In the genomic region with DNA sequence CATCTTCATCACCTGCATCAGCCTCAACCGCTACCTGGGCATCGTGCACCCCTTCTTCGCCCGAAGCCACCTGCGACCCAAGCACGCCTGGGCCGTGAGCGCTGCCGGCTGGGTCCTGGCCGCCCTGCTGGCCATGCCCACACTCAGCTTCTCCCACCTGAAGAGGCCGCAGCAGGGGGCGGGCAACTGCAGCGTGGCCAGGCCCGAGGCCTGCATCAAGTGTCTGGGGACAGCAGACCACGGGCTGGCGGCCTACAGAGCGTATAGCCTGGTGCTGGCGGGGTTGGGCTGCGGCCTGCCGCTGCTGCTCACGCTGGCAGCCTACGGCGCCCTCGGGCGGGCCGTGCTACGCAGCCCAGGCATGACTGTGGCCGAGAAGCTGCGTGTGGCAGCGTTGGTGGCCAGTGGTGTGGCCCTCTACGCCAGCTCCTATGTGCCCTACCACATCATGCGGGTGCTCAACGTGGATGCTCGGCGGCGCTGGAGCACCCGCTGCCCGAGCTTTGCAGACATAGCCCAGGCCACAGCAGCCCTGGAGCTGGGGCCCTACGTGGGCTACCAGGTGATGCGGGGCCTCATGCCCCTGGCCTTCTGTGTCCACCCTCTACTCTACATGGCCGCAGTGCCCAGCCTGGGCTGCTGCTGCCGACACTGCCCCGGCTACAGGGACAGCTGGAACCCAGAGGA, we compare ENCODE assay signal across 9 cellular contexts. TPM values are rescaled to one million over a fixed set of nuclear protein-coding genes. Genes with fewer than 3 reads are reported as not detected.
A peak's percentile ranks its signal among the peaks of the same experiment; 100 is the strongest.
DNase-seq lines count a peak whose midpoint lies in the region; ATAC-seq and TF ChIP-seq lines count a peak whose summit lies in the region.
"Had no signal": no experiment of that assay in that cellular context is flagged by ENCODE, and none has a peak within 500 bp of the region (broad histone marks: within the 10 kb centered on the region; RNA-seq: fewer than 3 reads in every experiment).

No MANE protein-coding gene starts in this region.

- intact Hi-C loops in Calu3 (cut with micrococcal nuclease; ENCODE audit: unreplicated experiment): loop anchor here (5.0 kb wide), 1 partner anchor 82 kb away; no protein-coding TSS in a partner anchor

- H3K36me3 Mint-ChIP-seq in Calu3 (ENCODE audit: insufficient read depth, unreplicated experiment): peaks cover 91% of the 10 kb centered on the region

- no peak overlapping the region for H3K4me3 Mint-ChIP-seq in Calu3 (ENCODE audit: low read depth, unreplicated experiment)

- H3K27ac Mint-ChIP-seq in Calu3 (ENCODE audit: unreplicated experiment): peak overlapping the region; percentile 69

- H3K4me1 ChIP-seq in BLaER1 treated with 17β-estradiol and CSF1 and Interleukin-3, amounts not matched to agents 10 nM and 100 nM: peaks cover 84 to 98% (median 95%) of the 10 kb centered on the region in 10 experiments
- H3K4me1 ChIP-seq in NT2/D1 (ENCODE audit: insufficient read depth, insufficient read length) (peaks cover 31% of the 10 kb centered on the region), gastroesophageal sphincter (peaks cover 3 to 42% (median 11%) of the 10 kb centered on the region in 3 donors)

- H4K20me1 ChIP-seq in BLaER1 treated with 17β-estradiol and CSF1 and Interleukin-3, amounts not matched to agents 10 nM and 100 nM: peaks cover 46 to 98% (median 69%) of the 10 kb centered on the region in 11 experiments; a peak in 21 of 22 replicates

- CTCF ChIA-PET in Calu3 (lab: Charles Lee): interaction anchor here (0.8 to 1.4 kb wide), 2 partner anchors 18 to 82 kb away, joined by 3 read pairs; no protein-coding TSS in a partner anchor

- H3K9me3 ChIP-seq in BLaER1 treated with 17β-estradiol and CSF1 and Interleukin-3, amounts not matched to agents 10 nM and 100 nM (replicated peaks in 1 of 11): no peaks in the 10 kb centered on the region
- H3K9me3 ChIP-seq in NT2/D1 (ENCODE audit: insufficient read depth, low read length) (no peaks in the 10 kb centered on the region), gastroesophageal sphincter (no peaks in the 10 kb centered on the region)

- BruUV-seq in Calu3 (replicated peaks; lab: Mats Ljungman, UMichigan): no TSS peak

- H3K27me3 ChIP-seq in BLaER1 treated with 17β-estradiol and CSF1 and Interleukin-3, amounts not matched to agents 10 nM and 100 nM: no peaks in the 10 kb centered on the region
- H3K27me3 ChIP-seq in NT2/D1 (ENCODE audit: insufficient read depth, insufficient read length) (no peaks in the 10 kb centered on the region), gastroesophageal sphincter (no peaks in the 10 kb centered on the region)

- TF ChIP-seq CTCF in Calu3 (IDR thresholded peaks at IDR 0.05; ENCODE audit: unreplicated experiment) (no peak), gastroesophageal sphincter (IDR thresholded peaks at IDR 0.05) (no peak)

- H3K9me3 Mint-ChIP-seq in Calu3 (ENCODE audit: low read depth, unreplicated experiment): no peaks in the 10 kb centered on the region

- peak overlapping the region; percentile 84 to 100 (median 98); a peak in 21 of 22 replicates for H3K4me2 ChIP-seq in BLaER1 treated with 17β-estradiol and CSF1 and Interleukin-3, amounts not matched to agents 10 nM and 100 nM

- peaks cover 75 to 89% (median 78%) of the 10 kb centered on the region in 11 experiments for H3K36me3 ChIP-seq in BLaER1 treated with 17β-estradiol and CSF1 and Interleukin-3, amounts not matched to agents 10 nM and 100 nM
- H3K36me3 ChIP-seq in NT2/D1 (ENCODE audit: insufficient read depth, insufficient read length, low read length) (peaks cover 88% of the 10 kb centered on the region), gastroesophageal sphincter (peaks cover 0 to 81% of the 10 kb centered on the region in 2 donors)

- H3K27ac ChIP-seq in BLaER1 treated with 17β-estradiol and CSF1 and Interleukin-3, amounts not matched to agents 10 nM and 100 nM: peak overlapping the region in 10 of 11 experiments; percentile 87 to 99 (median 96); a peak in 17 of 22 replicates
- H3K27ac ChIP-seq in gastroesophageal sphincter: no peak overlapping the region

- H3K4me3 ChIP-seq in BLaER1 treated with 17β-estradiol and CSF1 and Interleukin-3, amounts not matched to agents 10 nM and 100 nM: peak overlapping the region in 3 of 10 experiments; percentile 44 to 93 (median 83); a peak in 6 of 20 replicates
- no peak overlapping the region for H3K4me3 ChIP-seq in NT2/D1 (ENCODE audit: insufficient read length, low read depth)
- no peak overlapping the region for H3K4me3 ChIP-seq in gastroesophageal sphincter

- DNase-seq in Calu3 (no peak), NT2/D1 (ENCODE audit: low read depth, low spot score) (no peak), NCI-H345 (lab: John Stamatoyannopoulos, UW) (no peak), NCI-H1436 (lab: John Stamatoyannopoulos, UW) (no peak), NCI-H2029 treated with DMSO at 0.1 percent for 48 hours (lab: John Stamatoyannopoulos, UW) (no peak), NCI-H1694 (lab: John Stamatoyannopoulos, UW) (no peak)
- DNase-seq: left cardiac atrium had no signal

- TF ChIP-seq POLR2A in gastroesophageal sphincter (IDR thresholded peaks at IDR 0.05): peak in 1 of 2 donors; percentile 17

- ATAC-seq in gastroesophageal sphincter: peak; percentile 11

- TF ChIP-seq EP300 in gastroesophageal sphincter (IDR thresholded peaks at IDR 0.05): no peak

- H3K4me1 Mint-ChIP-seq in Calu3 (ENCODE audit: low read depth, unreplicated experiment): peaks cover 11% of the 10 kb centered on the region

- H3K27me3 Mint-ChIP-seq in Calu3 (ENCODE audit: unreplicated experiment): no peaks in the 10 kb centered on the region

- H3K9ac ChIP-seq in BLaER1 treated with 17β-estradiol and CSF1 and Interleukin-3, amounts not matched to agents 10 nM and 100 nM: peak overlapping the region in 9 of 11 experiments; percentile 86 to 99 (median 96); a peak in 14 of 22 replicates
- H3K9ac ChIP-seq in NT2/D1 (ENCODE audit: insufficient read length, low read depth): peak overlapping the region; percentile 46

- WGBS in gastroesophageal sphincter (ENCODE audit: low coverage in 1 of 2), 2 donors: 67% methylated on average over 1 of the region's 43 CpGs; no CpG with 5 or more reads in 1 of the 2 donors

RNA-seq across cellular contexts. Expression of gene P2RY11, which starts 2.6 kb away (rescaled TPM):
- total RNA-seq in Calu3 (2022) (20.7 and 25.2 TPM in 2 replicates), gastroesophageal sphincter (10 to 100 TPM in 1 of 4 donors, 1 to 10 TPM in 2, under 1 TPM in 1; 0.96 to 15.7 (median 5.3) TPM)

RNA-seq across cellular contexts. Expression of gene EIF3G, which starts 5.6 kb away (rescaled TPM):
- total RNA-seq in Calu3 (2022): 143 and 149 TPM in 2 replicates
- 100 to 1,000 TPM; 295 to 323 (median 310) TPM for total RNA-seq in gastroesophageal sphincter

RNA-seq across cellular contexts. Expression of gene PPAN, which starts 7.9 kb away (rescaled TPM):
- total RNA-seq in Calu3 (2022): 52.2 and 56.4 TPM in 2 replicates
- total RNA-seq in gastroesophageal sphincter: 10 to 100 TPM; 22.7 to 40.3 (median 31.5) TPM

RNA-seq across cellular contexts. Expression of gene ANGPTL6, which starts 11.6 kb away (rescaled TPM):
- total RNA-seq in Calu3 (2022) (0.59 and 1.2 TPM in 2 replicates), gastroesophageal sphincter (not detected)

RNA-seq across cellular contexts. Expression of gene SHFL, which starts 28.0 kb away (rescaled TPM):
- 37.3 and 61.5 TPM in 2 replicates for total RNA-seq in Calu3 (2022)
- 10 to 100 TPM; 23.4 to 31.6 (median 26.2) TPM for total RNA-seq in gastroesophageal sphincter

Comparison
In these comparisons a context has a peak if more than half of its experiments do, and no peak if none do; other contexts are left out.
1. H3K27ac ChIP-seq: peak in BLaER1 treated with 17β-estradiol and CSF1 and Interleukin-3, amounts not matched to agents 10 nM and 100 nM (10 of 11); none in gastroesophageal sphincter (0 of 4).